18 cellular contexts compared by ENCODE assay signal in the genomic region with DNA sequence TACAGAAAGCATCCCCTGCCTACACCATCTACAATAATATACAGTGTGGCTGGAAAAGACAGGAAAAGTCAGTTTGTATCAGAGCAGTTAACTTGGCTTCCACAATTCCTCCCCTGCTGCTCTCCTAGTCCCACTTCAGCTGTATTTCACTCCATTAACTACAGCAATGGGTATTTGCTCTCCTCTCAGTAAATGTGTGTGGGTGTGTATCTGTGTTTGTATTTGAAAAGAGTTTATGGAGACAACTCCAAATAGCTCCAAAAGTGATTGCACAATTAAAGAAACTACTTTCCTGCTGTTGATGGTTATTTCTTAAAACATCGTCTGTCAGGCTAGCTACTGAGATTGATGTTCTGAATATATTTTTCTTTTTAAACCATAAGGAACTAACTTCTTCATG.
"Had no signal": no experiment of that assay in that cellular context is flagged by ENCODE, and none has a peak within 500 bp of the region (broad histone marks: within the 10 kb centered on the region; RNA-seq: fewer than 3 reads in every experiment).

No MANE protein-coding gene starts in this region.

- H3K4me1 Mint-ChIP-seq: activated CD4-positive, alpha-beta memory T cell treated with anti-CD3 and anti-CD28 coated beads, Interleukin-2, amount 10 ng/mL, durations not matched to agents 7 days and 5 days; naive thymus-derived CD8-positive, alpha-beta T cell; stimulated activated effector memory CD8-positive, alpha-beta T cell treated with anti-CD3 and anti-CD28 coated beads, Interleukin-12 subunit alpha, Interleukin-12 subunit beta, amount 100 ng/mL, for 72 hours had no signal

- H3K36me3 ChIP-seq: ascending aorta, esophagus squamous epithelium, heart left ventricle, tibial artery had no signal

- ATAC-seq: left colon; mucosa of descending colon; naive thymus-derived CD8-positive, alpha-beta T cell; right cardiac atrium; stimulated activated effector memory CD8-positive, alpha-beta T cell treated with anti-CD3 and anti-CD28 coated beads, Interleukin-12 subunit alpha, Interleukin-12 subunit beta, amount 100 ng/mL, for 72 hours had no signal

- DNase-seq: activated CD4-positive, alpha-beta memory T cell treated with anti-CD3 and anti-CD28 coated beads, Interleukin-2, amount 10 ng/mL, durations not matched to agents 7 days and 5 days; activated CD4-positive, alpha-beta T cell treated with anti-CD3 and anti-CD28 coated beads for 1 hour; activated gamma-delta T cell; activated T-cell treated with anti-CD3 and anti-CD28 coated beads, Interleukin-2, amount 50 U/mL, for 48 hours; dorsolateral prefrontal cortex; esophagus squamous epithelium; heart left ventricle; left colon; mammary epithelial cell; mucosa of descending colon; naive thymus-derived CD8-positive, alpha-beta T cell; right cardiac atrium; tibial artery had no signal

- H3K36me3 Mint-ChIP-seq: activated naive CD8-positive, alpha-beta T cell; naive thymus-derived CD8-positive, alpha-beta T cell; stimulated activated effector memory CD8-positive, alpha-beta T cell treated with anti-CD3 and anti-CD28 coated beads, Interleukin-12 subunit alpha, Interleukin-12 subunit beta, amount 100 ng/mL, for 72 hours had no signal

- H3K27me3 ChIP-seq: ascending aorta, dorsolateral prefrontal cortex, esophagus squamous epithelium, heart left ventricle, tibial artery had no signal

- H3K4me3 ChIP-seq: ascending aorta, dorsolateral prefrontal cortex, esophagus squamous epithelium, heart left ventricle, mucosa of descending colon, tibial artery had no signal

- H3K27me3 Mint-ChIP-seq: activated CD4-positive, alpha-beta memory T cell treated with anti-CD3 and anti-CD28 coated beads, Interleukin-2, amount 10 ng/mL, durations not matched to agents 7 days and 5 days; activated naive CD8-positive, alpha-beta T cell; naive thymus-derived CD8-positive, alpha-beta T cell; progenitor cell of endocrine pancreas had no signal

- H3K9me3 Mint-ChIP-seq: activated CD4-positive, alpha-beta memory T cell treated with anti-CD3 and anti-CD28 coated beads, Interleukin-2, amount 10 ng/mL, durations not matched to agents 7 days and 5 days; T-helper 2 cell treated with Interferon-gamma antibody and Interleukin-4, amounts not matched to agents 5 μg/mL and 100 μg/mL, for 36 hours had no signal

- H3K27ac Mint-ChIP-seq: activated CD4-positive, alpha-beta memory T cell treated with anti-CD3 and anti-CD28 coated beads, Interleukin-2, amount 10 ng/mL, durations not matched to agents 7 days and 5 days; activated naive CD8-positive, alpha-beta T cell; naive thymus-derived CD8-positive, alpha-beta T cell; progenitor cell of endocrine pancreas; stimulated activated effector memory CD8-positive, alpha-beta T cell treated with anti-CD3 and anti-CD28 coated beads, Interleukin-12 subunit alpha, Interleukin-12 subunit beta, amount 100 ng/mL, for 72 hours; T-helper 2 cell treated with Interferon-gamma antibody and Interleukin-4, amounts not matched to agents 5 μg/mL and 100 μg/mL, for 36 hours had no signal

- H3K4me3 Mint-ChIP-seq: activated CD4-positive, alpha-beta memory T cell treated with anti-CD3 and anti-CD28 coated beads, Interleukin-2, amount 10 ng/mL, durations not matched to agents 7 days and 5 days; activated naive CD8-positive, alpha-beta T cell; naive thymus-derived CD8-positive, alpha-beta T cell; stimulated activated effector memory CD8-positive, alpha-beta T cell treated with anti-CD3 and anti-CD28 coated beads, Interleukin-12 subunit alpha, Interleukin-12 subunit beta, amount 100 ng/mL, for 72 hours; T-helper 2 cell treated with Interferon-gamma antibody and Interleukin-4, amounts not matched to agents 5 μg/mL and 100 μg/mL, for 36 hours had no signal

- H3K9me3 ChIP-seq: ascending aorta, esophagus squamous epithelium, heart left ventricle, mucosa of descending colon, tibial artery had no signal

- H3K27ac ChIP-seq: ascending aorta, dorsolateral prefrontal cortex, esophagus squamous epithelium, heart left ventricle, tibial artery had no signal

- H3K4me1 ChIP-seq: ascending aorta, esophagus squamous epithelium, heart left ventricle, tibial artery had no signal
